18 cellular contexts compared by ENCODE assay signal in genomic region chr19:5109560-5109959, GRCh38.
DNase-seq lines count a peak whose midpoint lies in the region; ATAC-seq and TF ChIP-seq lines count a peak whose summit lies in the region.
"Had no signal": no experiment of that assay in that cellular context is flagged by ENCODE, and none has a peak within 500 bp of the region (broad histone marks: within the 10 kb centered on the region; RNA-seq: fewer than 3 reads in every experiment).

No MANE protein-coding gene starts in this region.

- no peak; the same call in 1 of the 2 replicates for TF ChIP-seq CTCF in SK-N-SH (IDR thresholded peaks at IDR 0.05)
- 0 out of 2 replicates have a peak, but pooled peaks have one; percentile 2 for TF ChIP-seq CTCF in LNCaP clone FGC (IDR thresholded peaks at IDR 0.05; ENCODE audit: control insufficient read depth, extremely low read depth, insufficient read depth)
- peak; percentile 68 for TF ChIP-seq CTCF in endodermal cell (conservative IDR thresholded peaks at IDR 0.05)
- TF ChIP-seq CTCF in neural progenitor cell (IDR thresholded peaks at IDR 0.05), result peak; percentile 40
- no peak for TF ChIP-seq CTCF in upper lobe of right lung (IDR thresholded peaks at IDR 0.05)

- H3K4me3 Mint-ChIP-seq in endodermal cell, result no peak overlapping the region
- H3K4me3 Mint-ChIP-seq in neural progenitor cell, result no peak overlapping the region

- H3K4me1 ChIP-seq in SK-N-SH (ENCODE audit: control insufficient read depth in 1 of 2, insufficient read depth in 2 of 2, low read depth in 1 of 2, low read length in 1 of 2) (peaks cover 13 to 58% of the 10 kb centered on the region in 2 experiments; a peak in 2 of 4 replicates), endodermal cell (ENCODE audit: control insufficient read depth, insufficient read depth, low read length) (no peaks in the 10 kb centered on the region), neural progenitor cell (peaks cover 16% of the 10 kb centered on the region), upper lobe of right lung (no peaks in the 10 kb centered on the region)
- H3K4me1 ChIP-seq: A549 had no signal

- no peaks in the 10 kb centered on the region for H3K27me3 Mint-ChIP-seq in endodermal cell (ENCODE audit: insufficient read depth)
- H3K27me3 Mint-ChIP-seq in neural progenitor cell (ENCODE audit: insufficient read depth, low read depth), result peaks cover 2% of the 10 kb centered on the region

- H2AFZ ChIP-seq in SK-N-SH (ENCODE audit: low read depth) (no peak overlapping the region), neural progenitor cell (replicated peaks) (no peak overlapping the region)

- no peak for ATAC-seq in SK-N-SH treated with all-trans-retinoic acid at 6 μM for 48 hours
- ATAC-seq in GM19467 (IDR thresholded peaks at IDR 0.05; ENCODE audit: unreplicated experiment), result no peak
- no peak for ATAC-seq in upper lobe of right lung
- no peak for ATAC-seq in GM18519 (IDR thresholded peaks at IDR 0.05; ENCODE audit: low FRiP score, unreplicated experiment)
- ATAC-seq: A549 had no signal

- CTCF ChIA-PET in SK-N-SH (lab: Yijun Ruan, JAX), result interaction anchor here (0.6 to 3.8 kb wide), 7 partner anchors 12 to 60 kb away, joined by 3 to 24 read pairs (median 3); no protein-coding TSS in a partner anchor

- H3K79me2 ChIP-seq in SK-N-SH (ENCODE audit: insufficient read depth) (no peaks in the 10 kb centered on the region), neural progenitor cell (ENCODE audit: low read depth) (no peaks in the 10 kb centered on the region)

- TF ChIP-seq EP300 in SK-N-SH (IDR thresholded peaks at IDR 0.05; ENCODE audit: borderline replicate concordance in 1 of 2, low read depth in 1 of 2, low read length in 1 of 2), result no peak

- DNase-seq in SK-N-SH (no peak), LNCaP clone FGC (ENCODE audit: low read depth) (no peak), endodermal cell (peak; percentile 89), neural progenitor cell (ENCODE audit: low spot score) (peak; percentile 67), upper lobe of right lung (no peak)
- DNase-seq: DMS153, HCEC 1CT, KBM-7, NCI-H1436, NCI-H2029 treated with DMSO at 0.1 percent for 48 hours, NCI-H2227 treated with DMSO at 0.1 percent for 48 hours, NCI-H524, SHP77 treated with DMSO at 0.1 percent for 48 hours had no signal

- H3K4me2 ChIP-seq in SK-N-SH, result no peak overlapping the region
- no peak overlapping the region for H3K4me2 ChIP-seq in neural progenitor cell
- H3K4me2 ChIP-seq: A549 had no signal

- H3K27ac Mint-ChIP-seq in endodermal cell (peak overlapping the region; percentile 70), neural progenitor cell (no peak overlapping the region)

- H3K9me3 Mint-ChIP-seq in endodermal cell (no peaks in the 10 kb centered on the region), neural progenitor cell (no peaks in the 10 kb centered on the region)

- H3K9ac ChIP-seq in SK-N-SH (no peak overlapping the region), endodermal cell (ENCODE audit: extremely low read depth, low read length, poor library complexity, severe bottlenecking) (no peak overlapping the region), neural progenitor cell (no peak overlapping the region)

- no peaks in the 10 kb centered on the region for H3K9me2 ChIP-seq in SK-N-SH

- no peaks in the 10 kb centered on the region for H3F3A ChIP-seq in SK-N-SH (replicated peaks; ENCODE audit: insufficient read depth)
- peaks cover 8% of the 10 kb centered on the region for H3F3A ChIP-seq in neural progenitor cell (ENCODE audit: low read depth)

- WGBS in SK-N-SH (ENCODE audit: low lambda C conversion rate), result 97% methylated on average over 17 of the region's 17 CpGs
- WGBS in endodermal cell (ENCODE audit: insufficient coverage in 1 of 2, insufficient read length in 1 of 2), 2 experiments, result 65 to 69% methylated on average over 16 to 17 of the region's 17 CpGs

- H3K36me3 ChIP-seq in SK-N-SH (replicated peaks in 1 of 2; ENCODE audit: control insufficient read depth in 1 of 2, insufficient read depth in 2 of 2, low read length in 1 of 2), result peaks cover 5 to 18% of the 10 kb centered on the region in 2 experiments
- peaks cover 9% of the 10 kb centered on the region for H3K36me3 ChIP-seq in endodermal cell (ENCODE audit: control insufficient read depth, insufficient read depth, low read length)
- no peaks in the 10 kb centered on the region for H3K36me3 ChIP-seq in neural progenitor cell
- peaks cover 42% of the 10 kb centered on the region for H3K36me3 ChIP-seq in upper lobe of right lung

- no peaks in the 10 kb centered on the region for H4K20me1 ChIP-seq in SK-N-SH (ENCODE audit: insufficient read depth)
- peaks cover 6% of the 10 kb centered on the region for H4K20me1 ChIP-seq in neural progenitor cell (ENCODE audit: low read depth)

- intact Hi-C loops in upper lobe of right lung (cut with DNase I), result no loop called here

- POLR2A ChIA-PET in SK-N-SH (lab: Yijun Ruan, JAX), result interaction anchor here (0.7 kb wide), 1 partner anchor 61 kb away, joined by 3 read pairs; no protein-coding TSS in a partner anchor

- H3K36me3 Mint-ChIP-seq in endodermal cell (ENCODE audit: low read depth), result peaks cover 18% of the 10 kb centered on the region
- H3K36me3 Mint-ChIP-seq in neural progenitor cell, result peaks cover 15% of the 10 kb centered on the region

- H3K9me3 ChIP-seq in SK-N-SH (no peaks in the 10 kb centered on the region), endodermal cell (ENCODE audit: control insufficient read depth, low read length) (no peaks in the 10 kb centered on the region), neural progenitor cell (ENCODE audit: low read depth) (no peaks in the 10 kb centered on the region), upper lobe of right lung (no peaks in the 10 kb centered on the region)
- H3K9me3 ChIP-seq: A549 had no signal

- H3K27ac ChIP-seq in SK-N-SH (ENCODE audit: low read depth in 2 of 2, low read length in 1 of 2), result no peak overlapping the region
- no peak overlapping the region for H3K27ac ChIP-seq in endodermal cell (ENCODE audit: low read depth, low read length)
- no peak overlapping the region for H3K27ac ChIP-seq in neural progenitor cell
- H3K27ac ChIP-seq in upper lobe of right lung, result no peak overlapping the region
- H3K27ac ChIP-seq: A549, C4-2B had no signal

- H3K4me1 Mint-ChIP-seq in endodermal cell, result peaks cover 4% of the 10 kb centered on the region
- peaks cover 19% of the 10 kb centered on the region for H3K4me1 Mint-ChIP-seq in neural progenitor cell

- TF ChIP-seq RAD21 in SK-N-SH (IDR thresholded peaks at IDR 0.05; ENCODE audit: low read length), result 0 out of 2 replicates have a peak, but pooled peaks have one; percentile 21

- H3K4me3 ChIP-seq in SK-N-SH (ENCODE audit: low read depth in 2 of 2, low read length in 1 of 2) (no peak overlapping the region), LNCaP clone FGC (ENCODE audit: low read depth, low read length) (no peak overlapping the region), endodermal cell (ENCODE audit: low read length) (no peak overlapping the region), neural progenitor cell (no peak overlapping the region), upper lobe of right lung (no peak overlapping the region)
- H3K4me3 ChIP-seq: A549 had no signal

- no peaks in the 10 kb centered on the region for H3K27me3 ChIP-seq in SK-N-SH (ENCODE audit: insufficient read depth)
- no peaks in the 10 kb centered on the region for H3K27me3 ChIP-seq in endodermal cell (ENCODE audit: control insufficient read depth, insufficient read depth, low read length, poor library complexity, severe bottlenecking)
- no peaks in the 10 kb centered on the region for H3K27me3 ChIP-seq in neural progenitor cell
- H3K27me3 ChIP-seq in upper lobe of right lung, result no peaks in the 10 kb centered on the region

TF ChIP-seq in SK-N-SH, 30 proteins besides CTCF, POLR2A, EP300 and RAD21:
- TF ChIP-seq ELF1 (IDR thresholded peaks at IDR 0.05) (no peak), YY1 (IDR thresholded peaks at IDR 0.05; ENCODE audit: low read depth) (no peak)

TF ChIP-seq in SK-N-SH treated with all-trans-retinoic acid at 6 μM for 48 hours, 23 proteins besides CTCF, POLR2A, EP300 and RAD21 (continues in another document):
- TF ChIP-seq, protein P1, sequence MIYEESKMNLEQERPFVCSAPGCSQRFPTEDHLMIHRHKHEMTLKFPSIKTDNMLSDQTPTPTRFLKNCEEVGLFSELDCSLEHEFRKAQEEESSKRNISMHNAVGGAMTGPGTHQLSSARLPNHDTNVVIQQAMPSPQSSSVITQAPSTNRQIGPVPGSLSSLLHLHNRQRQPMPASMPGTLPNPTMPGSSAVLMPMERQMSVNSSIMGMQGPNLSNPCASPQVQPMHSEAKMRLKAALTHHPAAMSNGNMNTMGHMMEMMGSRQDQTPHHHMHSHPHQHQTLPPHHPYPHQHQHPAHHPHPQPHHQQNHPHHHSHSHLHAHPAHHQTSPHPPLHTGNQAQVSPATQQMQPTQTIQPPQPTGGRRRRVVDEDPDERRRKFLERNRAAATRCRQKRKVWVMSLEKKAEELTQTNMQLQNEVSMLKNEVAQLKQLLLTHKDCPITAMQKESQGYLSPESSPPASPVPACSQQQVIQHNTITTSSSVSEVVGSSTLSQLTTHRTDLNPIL (CRISPR knock-in tag; IDR thresholded peaks at IDR 0.05; ENCODE audit: low read depth), result no peak
- TF ChIP-seq CSDC2 (CRISPR knock-in tag; IDR thresholded peaks at IDR 0.05) (no peak), ARNTL (CRISPR knock-in tag; IDR thresholded peaks at IDR 0.05; ENCODE audit: borderline replicate concordance, low read depth) (no peak), OSR1 (CRISPR knock-in tag; IDR thresholded peaks at IDR 0.05) (no peak), ZFP30 (CRISPR knock-in tag; IDR thresholded peaks at IDR 0.05) (no peak), ESRRG (CRISPR knock-in tag; IDR thresholded peaks at IDR 0.05) (no peak)
- TF ChIP-seq, protein P2, sequence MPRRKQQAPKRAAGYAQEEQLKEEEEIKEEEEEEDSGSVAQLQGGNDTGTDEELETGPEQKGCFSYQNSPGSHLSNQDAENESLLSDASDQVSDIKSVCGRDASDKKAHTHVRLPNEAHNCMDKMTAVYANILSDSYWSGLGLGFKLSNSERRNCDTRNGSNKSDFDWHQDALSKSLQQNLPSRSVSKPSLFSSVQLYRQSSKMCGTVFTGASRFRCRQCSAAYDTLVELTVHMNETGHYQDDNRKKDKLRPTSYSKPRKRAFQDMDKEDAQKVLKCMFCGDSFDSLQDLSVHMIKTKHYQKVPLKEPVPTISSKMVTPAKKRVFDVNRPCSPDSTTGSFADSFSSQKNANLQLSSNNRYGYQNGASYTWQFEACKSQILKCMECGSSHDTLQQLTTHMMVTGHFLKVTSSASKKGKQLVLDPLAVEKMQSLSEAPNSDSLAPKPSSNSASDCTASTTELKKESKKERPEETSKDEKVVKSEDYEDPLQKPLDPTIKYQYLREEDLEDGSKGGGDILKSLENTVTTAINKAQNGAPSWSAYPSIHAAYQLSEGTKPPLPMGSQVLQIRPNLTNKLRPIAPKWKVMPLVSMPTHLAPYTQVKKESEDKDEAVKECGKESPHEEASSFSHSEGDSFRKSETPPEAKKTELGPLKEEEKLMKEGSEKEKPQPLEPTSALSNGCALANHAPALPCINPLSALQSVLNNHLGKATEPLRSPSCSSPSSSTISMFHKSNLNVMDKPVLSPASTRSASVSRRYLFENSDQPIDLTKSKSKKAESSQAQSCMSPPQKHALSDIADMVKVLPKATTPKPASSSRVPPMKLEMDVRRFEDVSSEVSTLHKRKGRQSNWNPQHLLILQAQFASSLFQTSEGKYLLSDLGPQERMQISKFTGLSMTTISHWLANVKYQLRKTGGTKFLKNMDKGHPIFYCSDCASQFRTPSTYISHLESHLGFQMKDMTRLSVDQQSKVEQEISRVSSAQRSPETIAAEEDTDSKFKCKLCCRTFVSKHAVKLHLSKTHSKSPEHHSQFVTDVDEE (CRISPR knock-in tag; IDR thresholded peaks at IDR 0.05), result no peak

Comparison
In these comparisons a context has a peak if more than half of its experiments do, and no peak if none do; other contexts are left out.
1. DNase-seq: peak in endodermal cell (single experiment) and neural progenitor cell (single experiment); none in SK-N-SH (single experiment), LNCaP clone FGC (single experiment) and upper lobe of right lung (single experiment).
2. CTCF ChIP-seq: peak in LNCaP clone FGC (single experiment), endodermal cell (single experiment) and neural progenitor cell (single experiment); none in SK-N-SH (single experiment) and upper lobe of right lung (single experiment).